Comparison of ENCODE assay signal across 8 cellular contexts in the genomic region with DNA sequence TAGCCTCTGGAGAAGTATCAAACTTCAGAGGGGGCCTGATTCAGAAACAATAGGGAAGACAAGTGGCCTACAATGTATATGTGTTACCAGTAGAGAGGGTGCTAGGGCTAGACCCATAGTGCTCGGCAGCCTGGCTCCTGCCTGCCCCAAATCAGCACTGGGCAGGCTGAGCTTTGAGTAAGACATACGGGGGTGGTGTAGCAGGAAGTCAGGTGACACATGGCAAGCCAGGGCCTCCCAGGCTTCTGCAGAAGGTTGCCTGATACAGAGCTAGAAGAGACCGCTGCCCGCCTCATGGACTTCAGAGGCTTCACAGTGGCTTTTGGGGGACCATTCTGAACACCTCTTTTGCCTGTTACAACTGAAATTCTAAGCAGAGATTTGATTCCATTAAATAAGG. TPM values are rescaled to one million over a fixed set of nuclear protein-coding genes. Genes with fewer than 3 reads are reported as not detected.
A peak's percentile ranks its signal among the peaks of the same experiment; 100 is the strongest.
DNase-seq lines count a peak whose midpoint lies in the region; ATAC-seq and TF ChIP-seq lines count a peak whose summit lies in the region.

No MANE protein-coding gene starts in this region.

- H3K4me3 ChIP-seq in epithelial cell of esophagus (ENCODE audit: low read length), result no peak overlapping the region

- peaks cover 35% of the 10 kb centered on the region for H3K4me1 Mint-ChIP-seq in activated CD8-positive, alpha-beta T cell treated with anti-CD3 and anti-CD28 coated beads, Interleukin-2, amount 10 ng/mL, durations not matched to agents 7 days and 5 days (ENCODE audit: low read depth)

- CTCF ChIA-PET in activated CD8-positive, alpha-beta T cell treated with anti-CD3 and anti-CD28 coated beads, Interleukin-2, amount 10 ng/mL, durations not matched to agents 7 days and 5 days (lab: Charles Lee), result interaction anchor here (0.6 kb wide), 1 partner anchor 10 kb away, joined by 3 read pairs; no protein-coding TSS in a partner anchor

- H3K4me3 Mint-ChIP-seq in activated CD8-positive, alpha-beta T cell treated with anti-CD3 and anti-CD28 coated beads, Interleukin-2, amount 10 ng/mL, durations not matched to agents 7 days and 5 days, result peak overlapping the region; percentile 17

- no peak for TF ChIP-seq CTCF in GM20000 (IDR thresholded peaks at IDR 0.05; ENCODE audit: extremely low read depth, missing control alignments)
- TF ChIP-seq CTCF in epithelial cell of esophagus (IDR thresholded peaks at IDR 0.05; ENCODE audit: insufficient read depth, low read depth, low read length, missing control alignments), result no peak

- peak; percentile 98 for ATAC-seq in activated CD8-positive, alpha-beta T cell treated with anti-CD3 and anti-CD28 coated beads, Interleukin-2, amount 10 ng/mL, durations not matched to agents 7 days and 5 days
- ATAC-seq in HG02678 (IDR thresholded peaks at IDR 0.05; ENCODE audit: unreplicated experiment) (no peak), GM18867 (IDR thresholded peaks at IDR 0.05; ENCODE audit: unreplicated experiment) (no peak), HG02973 (IDR thresholded peaks at IDR 0.05; ENCODE audit: unreplicated experiment) (no peak), HG02642 (IDR thresholded peaks at IDR 0.05; ENCODE audit: poor library complexity, unreplicated experiment) (no peak)

- H3K27me3 Mint-ChIP-seq in activated CD8-positive, alpha-beta T cell treated with anti-CD3 and anti-CD28 coated beads, Interleukin-2, amount 10 ng/mL, durations not matched to agents 7 days and 5 days (ENCODE audit: low read depth), result no peaks in the 10 kb centered on the region

- peak overlapping the region; percentile 27 for H3K27ac Mint-ChIP-seq in activated CD8-positive, alpha-beta T cell treated with anti-CD3 and anti-CD28 coated beads, Interleukin-2, amount 10 ng/mL, durations not matched to agents 7 days and 5 days

- POLR2A ChIA-PET in activated CD8-positive, alpha-beta T cell treated with anti-CD3 and anti-CD28 coated beads, Interleukin-2, amount 10 ng/mL, durations not matched to agents 7 days and 5 days (lab: Charles Lee), result interaction anchor here (0.7 kb wide), 1 partner anchor 12 kb away, joined by 3 read pairs; no protein-coding TSS in a partner anchor

- DNase-seq in GM20000 (ENCODE audit: low spot score) (peak; percentile 26), epithelial cell of esophagus (ENCODE audit: low read depth) (peak; percentile 39)
- DNase-seq in activated CD8-positive, alpha-beta T cell treated with anti-CD3 and anti-CD28 coated beads, Interleukin-2, amount 10 ng/mL, durations not matched to agents 7 days and 5 days, result peak; percentile 63
- DNase-seq in stimulated activated CD4-positive, alpha-beta T cell treated with anti-CD3 and anti-CD28 coated beads, Interleukin-1b, Interleukin-23, amount 100 ng/mL, for 24 hours (ENCODE audit: low read depth in 4 of 4, low spot score in 1 of 4), result peak in 3 of 4 experiments; percentile 10 to 28 (median 12)

- no peaks in the 10 kb centered on the region for H3K9me3 Mint-ChIP-seq in activated CD8-positive, alpha-beta T cell treated with anti-CD3 and anti-CD28 coated beads, Interleukin-2, amount 10 ng/mL, durations not matched to agents 7 days and 5 days (ENCODE audit: insufficient read depth)

- peaks cover 17% of the 10 kb centered on the region for H3K36me3 Mint-ChIP-seq in activated CD8-positive, alpha-beta T cell treated with anti-CD3 and anti-CD28 coated beads, Interleukin-2, amount 10 ng/mL, durations not matched to agents 7 days and 5 days (ENCODE audit: low read depth)

RNA-seq across cellular contexts. Expression of a gene that starts 43.4 kb away (rescaled TPM):
- total RNA-seq in activated CD8-positive, alpha-beta T cell treated with anti-CD3 and anti-CD28 coated beads, Interleukin-2, amount 10 ng/mL, durations not matched to agents 7 days and 5 days, result 100 to 1,000 TPM; 232 to 233 TPM

Comparison
In these comparisons a context has a peak if more than half of its experiments do, and no peak if none do; other contexts are left out.
1. DNase-seq: peak in every context shown above with its lines; median percentile 63 in activated CD8-positive, alpha-beta T cell treated with anti-CD3 and anti-CD28 coated beads, Interleukin-2, amount 10 ng/mL, durations not matched to agents 7 days and 5 days; 39 in epithelial cell of esophagus; 26 in GM20000; 12 in stimulated activated CD4-positive, alpha-beta T cell treated with anti-CD3 and anti-CD28 coated beads, Interleukin-1b, Interleukin-23, amount 100 ng/mL, for 24 hours.